ENCODE assay signal across 19 cellular contexts in genomic region chr3:22506871-22507270, GRCh38.
"Had no signal": no experiment of that assay in that cellular context is flagged by ENCODE, and none has a peak within 500 bp of the region (broad histone marks: within the 10 kb centered on the region; RNA-seq: fewer than 3 reads in every experiment).

No MANE protein-coding gene starts in this region.

- H3K27ac ChIP-seq: SJSA1, SK-N-MC had no signal

- ATAC-seq: Panc1, Right ventricle myocardium inferior had no signal

- H3K27me3 ChIP-seq: SJSA1 had no signal

- H3K4me3 ChIP-seq: SJSA1, SK-N-MC had no signal

- H3K4me1 ChIP-seq: SJSA1 had no signal

- DNase-seq: KBM-7, MV-4-11, NCI-H1048, NCI-H1105, NCI-H1436 treated with DMSO at 0.1 percent for 48 hours, NCI-H1694, NCI-H187 treated with DMSO at 0.1 percent for 48 hours, NCI-H2029 treated with DMSO at 0.1 percent for 48 hours, NCI-H2171, NCI-H226, NCI-H446, NCI-H524, NCI-H526 treated with DMSO at 0.1 percent for 48 hours, NCI-H748 treated with DMSO at 0.1 percent for 48 hours, SIG-M5 had no signal

- H3K9me3 ChIP-seq: SJSA1 had no signal

- H3K36me3 ChIP-seq: SJSA1 had no signal
